In genomic region chr9:110197330-110198187, GRCh38 we compare ENCODE assay signal across 1 cellular context.
TF ChIP-seq lines count a peak whose summit lies in the region.

No MANE protein-coding gene starts in this region.

TF ChIP-seq in HepG2, 621 proteins besides CTCF, POLR2A, EP300 and RAD21 (continued from another document and continues in another):
- TF ChIP-seq DBP (CRISPR knock-in tag; IDR thresholded peaks at IDR 0.05; ENCODE audit: not compliant biosample characterization), result no peak
- no peak for TF ChIP-seq NONO (IDR thresholded peaks at IDR 0.05)
- TF ChIP-seq NONO (CRISPR knock-in tag; conservative IDR thresholded peaks at IDR 0.05), result peak; percentile 52; the same call in 1 of the 2 replicates
- no peak for TF ChIP-seq BATF2 (CRISPR knock-in tag; IDR thresholded peaks at IDR 0.05)
- TF ChIP-seq DMTF1 (CRISPR knock-in tag; IDR thresholded peaks at IDR 0.05), result no peak
- TF ChIP-seq ZFP36L1 (CRISPR knock-in tag; IDR thresholded peaks at IDR 0.05), result no peak
- TF ChIP-seq ZNF501 (CRISPR knock-in tag; IDR thresholded peaks at IDR 0.05), result peak; percentile 77
- TF ChIP-seq ZNF550 (CRISPR knock-in tag; IDR thresholded peaks at IDR 0.05; ENCODE audit: borderline replicate concordance), result no peak
- TF ChIP-seq NFE2L2 (IDR thresholded peaks at IDR 0.05; ENCODE audit: low read length), result no peak
- peak; percentile 52; the same call in 1 of the 2 replicates for TF ChIP-seq IKZF5 (CRISPR knock-in tag; IDR thresholded peaks at IDR 0.05)
- TF ChIP-seq ZNF788 (CRISPR knock-in tag; IDR thresholded peaks at IDR 0.05; ENCODE audit: borderline replicate concordance), result no peak
- TF ChIP-seq FLYWCH1 (CRISPR knock-in tag; IDR thresholded peaks at IDR 0.05), result no peak
- no peak; the same call in 1 of the 2 replicates for TF ChIP-seq HDAC1 (CRISPR knock-in tag; IDR thresholded peaks at IDR 0.05)
- TF ChIP-seq DMAP1 (CRISPR knock-in tag; IDR thresholded peaks at IDR 0.05), result 0 out of 2 replicates have a peak, but pooled peaks have one; percentile 26
- TF ChIP-seq ZNF230 (CRISPR knock-in tag; IDR thresholded peaks at IDR 0.05), result no peak
- TF ChIP-seq RFXAP (CRISPR knock-in tag; IDR thresholded peaks at IDR 0.05; ENCODE audit: borderline replicate concordance), result 0 out of 2 replicates have a peak, but pooled peaks have one; percentile 46
- TF ChIP-seq ZKSCAN5 (CRISPR knock-in tag; IDR thresholded peaks at IDR 0.05), result no peak
- 0 out of 2 replicates have a peak, but pooled peaks have one; percentile 23 for TF ChIP-seq ZMAT3 (CRISPR knock-in tag; conservative IDR thresholded peaks at IDR 0.05)
- no peak for TF ChIP-seq HNRNPL (IDR thresholded peaks at IDR 0.05; ENCODE audit: low read depth, low read length)
- TF ChIP-seq, protein P1, sequence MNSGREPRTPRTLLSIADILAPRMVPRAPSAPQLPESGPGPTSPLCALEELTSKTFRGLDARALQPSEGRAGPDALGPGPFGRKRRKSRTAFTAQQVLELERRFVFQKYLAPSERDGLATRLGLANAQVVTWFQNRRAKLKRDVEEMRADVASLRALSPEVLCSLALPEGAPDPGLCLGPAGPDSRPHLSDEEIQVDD (CRISPR knock-in tag; IDR thresholded peaks at IDR 0.05; ENCODE audit: borderline replicate concordance), result no peak
- peak; percentile 19; the same call in 1 of the 2 replicates for TF ChIP-seq MLX (CRISPR knock-in tag; IDR thresholded peaks at IDR 0.05)
- no peak for TF ChIP-seq ZFP90 (CRISPR knock-in tag; IDR thresholded peaks at IDR 0.05; ENCODE audit: borderline replicate concordance)
- TF ChIP-seq ZNF383 (CRISPR knock-in tag; IDR thresholded peaks at IDR 0.05; ENCODE audit: borderline replicate concordance), result no peak
- TF ChIP-seq ZEB1 (IDR thresholded peaks at IDR 0.05; ENCODE audit: insufficient replicate concordance, low read depth), result no peak
- TF ChIP-seq NR1H2 (CRISPR knock-in tag; IDR thresholded peaks at IDR 0.05; ENCODE audit: borderline replicate concordance, low read depth), result no peak
- TF ChIP-seq POGZ (CRISPR knock-in tag; IDR thresholded peaks at IDR 0.05), result no peak; the same call in 1 of the 2 replicates
- TF ChIP-seq NR2F6 (IDR thresholded peaks at IDR 0.05), result peak; percentile 43; the same call in 1 of the 2 replicates
- peak; percentile 51 for TF ChIP-seq NR2F6 (CRISPR knock-in tag; IDR thresholded peaks at IDR 0.05)
- no peak for TF ChIP-seq TEAD2 (CRISPR knock-in tag; IDR thresholded peaks at IDR 0.05)
- TF ChIP-seq ZNF256 (CRISPR knock-in tag; conservative IDR thresholded peaks at IDR 0.05), result no peak
- TF ChIP-seq, protein P2, sequence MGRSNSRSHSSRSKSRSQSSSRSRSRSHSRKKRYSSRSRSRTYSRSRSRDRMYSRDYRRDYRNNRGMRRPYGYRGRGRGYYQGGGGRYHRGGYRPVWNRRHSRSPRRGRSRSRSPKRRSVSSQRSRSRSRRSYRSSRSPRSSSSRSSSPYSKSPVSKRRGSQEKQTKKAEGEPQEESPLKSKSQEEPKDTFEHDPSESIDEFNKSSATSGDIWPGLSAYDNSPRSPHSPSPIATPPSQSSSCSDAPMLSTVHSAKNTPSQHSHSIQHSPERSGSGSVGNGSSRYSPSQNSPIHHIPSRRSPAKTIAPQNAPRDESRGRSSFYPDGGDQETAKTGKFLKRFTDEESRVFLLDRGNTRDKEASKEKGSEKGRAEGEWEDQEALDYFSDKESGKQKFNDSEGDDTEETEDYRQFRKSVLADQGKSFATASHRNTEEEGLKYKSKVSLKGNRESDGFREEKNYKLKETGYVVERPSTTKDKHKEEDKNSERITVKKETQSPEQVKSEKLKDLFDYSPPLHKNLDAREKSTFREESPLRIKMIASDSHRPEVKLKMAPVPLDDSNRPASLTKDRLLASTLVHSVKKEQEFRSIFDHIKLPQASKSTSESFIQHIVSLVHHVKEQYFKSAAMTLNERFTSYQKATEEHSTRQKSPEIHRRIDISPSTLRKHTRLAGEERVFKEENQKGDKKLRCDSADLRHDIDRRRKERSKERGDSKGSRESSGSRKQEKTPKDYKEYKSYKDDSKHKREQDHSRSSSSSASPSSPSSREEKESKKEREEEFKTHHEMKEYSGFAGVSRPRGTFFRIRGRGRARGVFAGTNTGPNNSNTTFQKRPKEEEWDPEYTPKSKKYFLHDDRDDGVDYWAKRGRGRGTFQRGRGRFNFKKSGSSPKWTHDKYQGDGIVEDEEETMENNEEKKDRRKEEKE (IDR thresholded peaks at IDR 0.05), result no peak
- TF ChIP-seq, protein P3, sequence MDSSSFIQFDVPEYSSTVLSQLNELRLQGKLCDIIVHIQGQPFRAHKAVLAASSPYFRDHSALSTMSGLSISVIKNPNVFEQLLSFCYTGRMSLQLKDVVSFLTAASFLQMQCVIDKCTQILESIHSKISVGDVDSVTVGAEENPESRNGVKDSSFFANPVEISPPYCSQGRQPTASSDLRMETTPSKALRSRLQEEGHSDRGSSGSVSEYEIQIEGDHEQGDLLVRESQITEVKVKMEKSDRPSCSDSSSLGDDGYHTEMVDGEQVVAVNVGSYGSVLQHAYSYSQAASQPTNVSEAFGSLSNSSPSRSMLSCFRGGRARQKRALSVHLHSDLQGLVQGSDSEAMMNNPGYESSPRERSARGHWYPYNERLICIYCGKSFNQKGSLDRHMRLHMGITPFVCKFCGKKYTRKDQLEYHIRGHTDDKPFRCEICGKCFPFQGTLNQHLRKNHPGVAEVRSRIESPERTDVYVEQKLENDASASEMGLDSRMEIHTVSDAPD (CRISPR knock-in tag; IDR thresholded peaks at IDR 0.05), result no peak; the same call in 1 of the 2 replicates
- no peak for TF ChIP-seq PLRG1 (conservative IDR thresholded peaks at IDR 0.05)
- no peak for TF ChIP-seq SMAD3 (CRISPR knock-in tag; IDR thresholded peaks at IDR 0.05)
- TF ChIP-seq ZNF644 (CRISPR knock-in tag; IDR thresholded peaks at IDR 0.05; ENCODE audit: low read depth), result no peak; the same call in 1 of the 2 replicates
- TF ChIP-seq HNF4G (IDR thresholded peaks at IDR 0.05; ENCODE audit: borderline replicate concordance, low read depth, low read length), result no peak
- TF ChIP-seq HNF4G (CRISPR knock-in tag; IDR thresholded peaks at IDR 0.05; ENCODE audit: borderline replicate concordance, low read depth), result peak; percentile 21; the same call in 1 of the 2 replicates
- TF ChIP-seq, protein P4, sequence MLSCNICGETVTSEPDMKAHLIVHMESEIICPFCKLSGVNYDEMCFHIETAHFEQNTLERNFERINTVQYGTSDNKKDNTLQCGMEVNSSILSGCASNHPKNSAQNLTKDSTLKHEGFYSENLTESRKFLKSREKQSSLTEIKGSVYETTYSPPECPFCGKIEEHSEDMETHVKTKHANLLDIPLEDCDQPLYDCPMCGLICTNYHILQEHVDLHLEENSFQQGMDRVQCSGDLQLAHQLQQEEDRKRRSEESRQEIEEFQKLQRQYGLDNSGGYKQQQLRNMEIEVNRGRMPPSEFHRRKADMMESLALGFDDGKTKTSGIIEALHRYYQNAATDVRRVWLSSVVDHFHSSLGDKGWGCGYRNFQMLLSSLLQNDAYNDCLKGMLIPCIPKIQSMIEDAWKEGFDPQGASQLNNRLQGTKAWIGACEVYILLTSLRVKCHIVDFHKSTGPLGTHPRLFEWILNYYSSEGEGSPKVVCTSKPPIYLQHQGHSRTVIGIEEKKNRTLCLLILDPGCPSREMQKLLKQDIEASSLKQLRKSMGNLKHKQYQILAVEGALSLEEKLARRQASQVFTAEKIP (CRISPR knock-in tag; IDR thresholded peaks at IDR 0.05; ENCODE audit: borderline replicate concordance), result no peak
- TF ChIP-seq SOX5 (CRISPR knock-in tag; IDR thresholded peaks at IDR 0.05; ENCODE audit: borderline replicate concordance), result peak; percentile 58; the same call in 1 of the 2 replicates
- no peak for TF ChIP-seq TCF7L2 (IDR thresholded peaks at IDR 0.05; ENCODE audit: low read depth, low read length)
- no peak for TF ChIP-seq ZFP37 (CRISPR knock-in tag; IDR thresholded peaks at IDR 0.05; ENCODE audit: borderline replicate concordance)
- no peak for TF ChIP-seq HHEX (CRISPR knock-in tag; IDR thresholded peaks at IDR 0.05)
- TF ChIP-seq, protein P5, sequence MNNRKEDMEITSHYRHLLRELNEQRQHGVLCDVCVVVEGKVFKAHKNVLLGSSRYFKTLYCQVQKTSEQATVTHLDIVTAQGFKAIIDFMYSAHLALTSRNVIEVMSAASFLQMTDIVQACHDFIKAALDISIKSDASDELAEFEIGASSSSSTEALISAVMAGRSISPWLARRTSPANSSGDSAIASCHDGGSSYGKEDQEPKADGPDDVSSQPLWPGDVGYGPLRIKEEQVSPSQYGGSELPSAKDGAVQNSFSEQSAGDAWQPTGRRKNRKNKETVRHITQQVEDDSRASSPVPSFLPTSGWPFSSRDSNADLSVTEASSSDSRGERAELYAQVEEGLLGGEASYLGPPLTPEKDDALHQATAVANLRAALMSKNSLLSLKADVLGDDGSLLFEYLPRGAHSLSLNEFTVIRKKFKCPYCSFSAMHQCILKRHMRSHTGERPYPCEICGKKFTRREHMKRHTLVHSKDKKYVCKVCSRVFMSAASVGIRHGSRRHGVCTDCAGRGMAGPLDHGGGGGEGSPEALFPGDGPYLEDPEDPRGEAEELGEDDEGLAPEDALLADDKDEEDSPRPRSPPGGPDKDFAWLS (CRISPR knock-in tag; IDR thresholded peaks at IDR 0.05; ENCODE audit: borderline replicate concordance), result no peak
- TF ChIP-seq ZNF354B (CRISPR knock-in tag; IDR thresholded peaks at IDR 0.05), result no peak
- 0 out of 2 replicates have a peak, but pooled peaks have one; percentile 43 for TF ChIP-seq ZNF709 (CRISPR knock-in tag; IDR thresholded peaks at IDR 0.05)
- no peak for TF ChIP-seq ZNF678 (CRISPR knock-in tag; IDR thresholded peaks at IDR 0.05)
- TF ChIP-seq SSRP1 (CRISPR knock-in tag; IDR thresholded peaks at IDR 0.05), result 0 out of 2 replicates have a peak, but pooled peaks have one; percentile 26
- TF ChIP-seq MAFF (IDR thresholded peaks at IDR 0.05; ENCODE audit: low read depth, low read length), result no peak
- no peak for TF ChIP-seq ZNF350 (CRISPR knock-in tag; IDR thresholded peaks at IDR 0.05; ENCODE audit: borderline replicate concordance, low read depth)
- TF ChIP-seq KAT8 (CRISPR knock-in tag; IDR thresholded peaks at IDR 0.05), result peak; percentile 40; the same call in 1 of the 2 replicates
- TF ChIP-seq CBX1 (IDR thresholded peaks at IDR 0.05; ENCODE audit: low read depth), result no peak
- no peak for TF ChIP-seq PHF20 (CRISPR knock-in tag; IDR thresholded peaks at IDR 0.05)
- TF ChIP-seq ZC3H4 (CRISPR knock-in tag; IDR thresholded peaks at IDR 0.05; ENCODE audit: borderline replicate concordance), result no peak
- no peak for TF ChIP-seq ZZZ3 (CRISPR knock-in tag; IDR thresholded peaks at IDR 0.05; ENCODE audit: borderline replicate concordance)
- peak; percentile 66; the same call in 1 of the 2 replicates for TF ChIP-seq ELF1 (CRISPR knock-in tag; IDR thresholded peaks at IDR 0.05)
- TF ChIP-seq ZNF451 (CRISPR knock-in tag; IDR thresholded peaks at IDR 0.05), result no peak
- peak; percentile 78; the same call in 1 of the 2 replicates for TF ChIP-seq MEF2D (CRISPR knock-in tag; IDR thresholded peaks at IDR 0.05)
- no peak; the same call in 2 of the 3 replicates for TF ChIP-seq MXI1 (IDR thresholded peaks at IDR 0.05; ENCODE audit: borderline replicate concordance, low read depth, low read length)
